Comparison of ENCODE assay signal across 1 cellular context in the genomic region with DNA sequence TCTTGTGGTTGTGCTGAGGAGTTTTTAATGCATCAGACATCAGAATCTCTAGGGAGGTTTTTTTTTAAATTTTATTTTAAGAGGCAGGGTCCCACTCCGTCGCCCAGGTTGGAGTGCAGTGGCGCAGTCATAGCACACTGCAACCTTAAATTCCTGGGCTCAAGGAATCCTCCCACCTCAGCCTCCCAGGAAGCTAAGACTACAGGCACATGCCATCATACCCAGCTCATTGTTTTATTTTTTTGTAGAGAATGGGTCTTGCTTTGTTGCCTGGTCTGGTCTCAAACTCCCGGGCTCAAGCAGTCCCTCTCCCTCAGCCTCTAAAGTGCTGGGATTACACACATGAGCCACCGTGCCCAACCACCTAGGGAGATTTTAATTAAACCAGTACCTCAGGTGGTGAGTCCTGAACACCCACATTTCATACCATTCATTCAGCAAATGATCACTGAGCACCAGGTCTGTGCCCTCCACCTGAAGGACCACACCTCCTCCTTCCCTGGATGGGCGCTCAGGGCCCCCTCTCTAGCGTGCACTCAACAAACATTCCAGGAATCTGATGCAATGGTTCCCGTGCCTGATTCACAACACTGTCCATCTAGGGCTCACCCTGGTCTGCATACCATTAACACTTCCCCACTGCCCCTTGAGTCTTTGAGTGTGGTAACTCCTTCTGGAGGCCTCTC.
TF ChIP-seq lines count a peak whose summit lies in the region.

No MANE protein-coding gene starts in this region.

TF ChIP-seq in IMR-90, 13 proteins besides CTCF, POLR2A, EP300 and RAD21:
- TF ChIP-seq NFE2L2 (IDR thresholded peaks at IDR 0.05; ENCODE audit: low read depth, low read length) = no peak
- no peak for TF ChIP-seq RFX5 (IDR thresholded peaks at IDR 0.05; ENCODE audit: low read depth, low read length)
- TF ChIP-seq, protein P1, sequence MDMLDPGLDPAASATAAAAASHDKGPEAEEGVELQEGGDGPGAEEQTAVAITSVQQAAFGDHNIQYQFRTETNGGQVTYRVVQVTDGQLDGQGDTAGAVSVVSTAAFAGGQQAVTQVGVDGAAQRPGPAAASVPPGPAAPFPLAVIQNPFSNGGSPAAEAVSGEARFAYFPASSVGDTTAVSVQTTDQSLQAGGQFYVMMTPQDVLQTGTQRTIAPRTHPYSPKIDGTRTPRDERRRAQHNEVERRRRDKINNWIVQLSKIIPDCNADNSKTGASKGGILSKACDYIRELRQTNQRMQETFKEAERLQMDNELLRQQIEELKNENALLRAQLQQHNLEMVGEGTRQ (IDR thresholded peaks at IDR 0.05; ENCODE audit: low read depth, low read length) = no peak
- TF ChIP-seq, protein P2, sequence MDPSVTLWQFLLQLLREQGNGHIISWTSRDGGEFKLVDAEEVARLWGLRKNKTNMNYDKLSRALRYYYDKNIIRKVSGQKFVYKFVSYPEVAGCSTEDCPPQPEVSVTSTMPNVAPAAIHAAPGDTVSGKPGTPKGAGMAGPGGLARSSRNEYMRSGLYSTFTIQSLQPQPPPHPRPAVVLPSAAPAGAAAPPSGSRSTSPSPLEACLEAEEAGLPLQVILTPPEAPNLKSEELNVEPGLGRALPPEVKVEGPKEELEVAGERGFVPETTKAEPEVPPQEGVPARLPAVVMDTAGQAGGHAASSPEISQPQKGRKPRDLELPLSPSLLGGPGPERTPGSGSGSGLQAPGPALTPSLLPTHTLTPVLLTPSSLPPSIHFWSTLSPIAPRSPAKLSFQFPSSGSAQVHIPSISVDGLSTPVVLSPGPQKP (IDR thresholded peaks at IDR 0.05; ENCODE audit: borderline replicate concordance, low read depth, low read length) = no peak
- TF ChIP-seq BHLHE40 (IDR thresholded peaks at IDR 0.05; ENCODE audit: low read depth, low read length) = peak; percentile 89
- no peak for TF ChIP-seq MAZ (IDR thresholded peaks at IDR 0.05; ENCODE audit: borderline replicate concordance, low read depth, low read length)
- peak; percentile 84 for TF ChIP-seq CEBPB (IDR thresholded peaks at IDR 0.05; ENCODE audit: low read depth, low read length)
- TF ChIP-seq MXI1 (IDR thresholded peaks at IDR 0.05; ENCODE audit: borderline replicate concordance, low read depth, low read length) = no peak
- no peak for TF ChIP-seq MAFK (IDR thresholded peaks at IDR 0.05; ENCODE audit: low read depth, low read length)
- no peak for TF ChIP-seq RCOR1 (IDR thresholded peaks at IDR 0.05; ENCODE audit: insufficient replicate concordance, low read length)
- TF ChIP-seq SMC3 (IDR thresholded peaks at IDR 0.05; ENCODE audit: low read depth, low read length) = no peak
- TF ChIP-seq CHD1 (IDR thresholded peaks at IDR 0.05; ENCODE audit: low read depth, low read length) = no peak
- no peak for TF ChIP-seq FOS (IDR thresholded peaks at IDR 0.05; ENCODE audit: low read depth, low read length)
